23 cellular contexts compared by ENCODE assay signal in genomic region chr5:114702731-114703130, GRCh38.
"Had no signal": no experiment of that assay in that cellular context is flagged by ENCODE, and none has a peak within 500 bp of the region (broad histone marks: within the 10 kb centered on the region; RNA-seq: fewer than 3 reads in every experiment).

No MANE protein-coding gene starts in this region.

- H3K36me3 ChIP-seq: Peyer's patch, SJSA1 had no signal

- H3K9ac ChIP-seq: SK-N-SH had no signal

- H3K27me3 ChIP-seq: Peyer's patch, SJSA1 had no signal

- H3K4me1 ChIP-seq: Peyer's patch, SJSA1 had no signal

- H3K27ac ChIP-seq: Peyer's patch, SJSA1 had no signal

- H3K4me2 ChIP-seq: SK-N-SH had no signal

- DNase-seq: Kasumi-1, KG1, MM.1S, MV-4-11, NCI-H1105, NCI-H1417 treated with DMSO at 0.1 percent for 48 hours, NCI-H1436 treated with DMSO at 0.1 percent for 48 hours, NCI-H1694 treated with DMSO at 0.1 percent for 48 hours, NCI-H187 treated with DMSO at 0.1 percent for 48 hours, NCI-H2029, NCI-H2171 treated with DMSO at 0.1 percent for 48 hours, NCI-H2227 treated with DMSO at 0.1 percent for 48 hours, NCI-H345, NCI-H510A treated with DMSO at 0.1 percent for 48 hours, NCI-H526 treated with DMSO at 0.1 percent for 48 hours, NCI-H774, Peyer's patch, Right ventricle myocardium superior, RPMI8226, SHP77 treated with DMSO at 0.1 percent for 48 hours, SK-N-SH, SW 1271 had no signal

- H3K4me3 ChIP-seq: Peyer's patch, SJSA1 had no signal

- H3K9me3 ChIP-seq: Peyer's patch, SJSA1, SK-N-SH had no signal
